ENCODE assay signal across 32 cellular contexts in the genomic region with DNA sequence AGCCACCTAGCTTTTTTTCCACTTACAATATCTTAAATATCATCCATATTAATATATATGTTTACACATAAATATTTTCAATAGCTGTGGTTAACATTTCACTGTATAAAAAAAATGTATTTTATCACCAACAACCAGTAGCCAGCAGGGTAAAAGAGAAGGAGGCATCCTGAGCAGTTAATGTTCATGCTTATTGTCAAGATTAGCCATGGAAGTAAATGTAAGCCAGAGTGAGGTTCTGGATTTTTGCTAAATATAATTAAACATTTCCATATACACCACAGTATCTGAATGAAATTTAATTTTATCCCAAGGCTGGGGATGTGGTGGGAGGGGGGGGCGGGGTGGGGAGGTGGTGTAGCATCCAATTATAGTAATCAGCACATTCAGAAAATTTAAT.
"Had no signal": no experiment of that assay in that cellular context is flagged by ENCODE, and none has a peak within 500 bp of the region (broad histone marks: within the 10 kb centered on the region; RNA-seq: fewer than 3 reads in every experiment).

No MANE protein-coding gene starts in this region.

- H3K27me3 Mint-ChIP-seq: activated B cell treated with CpG ODN at 0.5 μM for 24 hours; activated CD4-positive, alpha-beta memory T cell treated with anti-CD3 and anti-CD28 coated beads, Interleukin-2, amount 10 ng/mL, durations not matched to agents 7 days and 5 days; activated CD4-positive, alpha-beta T cell treated with anti-CD3 and anti-CD28 coated beads, Interleukin-2, amount 10 ng/mL, durations not matched to agents 7 days and 5 days; activated CD8-positive, alpha-beta memory T cell treated with anti-CD3 and anti-CD28 coated beads, Interleukin-2, amount 10 ng/mL, durations not matched to agents 7 days and 5 days; activated naive CD8-positive, alpha-beta T cell treated with anti-CD3 and anti-CD28 coated beads for 36 hours; activated T-cell treated with anti-CD3 and anti-CD28 coated beads, Interleukin-2, amount 50 U/mL, for 24 hours had no signal

- H3K4me1 ChIP-seq: adrenal gland, breast epithelium had no signal

- DNase-seq: activated B cell treated with CpG ODN at 0.5 μM for 24 hours; activated CD4-positive, alpha-beta memory T cell treated with anti-CD3 and anti-CD28 coated beads, Interleukin-2, amount 10 ng/mL, durations not matched to agents 7 days and 5 days; activated CD4-positive, alpha-beta T cell treated with anti-CD3 and anti-CD28 coated beads for 48 hours; activated CD4-positive, alpha-beta T cell treated with anti-CD3 and anti-CD28 coated beads, Interleukin-2, amount 10 ng/mL, durations not matched to agents 7 days and 5 days; activated CD4-positive, alpha-beta T cell treated with anti-CD3 and anti-CD28 coated beads, Interleukin-2, amount 50 U/mL, for 48 hours; activated CD4-positive, CD25-positive, alpha-beta regulatory T cell treated with anti-CD3 and anti-CD28 coated beads, Interleukin-2, amount 50 U/mL, for 72 hours; activated CD8-positive, alpha-beta memory T cell treated with anti-CD3 and anti-CD28 coated beads for 24 hours; activated CD8-positive, alpha-beta memory T cell treated with anti-CD3 and anti-CD28 coated beads, Interleukin-2, amount 10 ng/mL, durations not matched to agents 7 days and 5 days; activated CD8-positive, alpha-beta memory T cell treated with anti-CD3 and anti-CD28 coated beads, Interleukin-2, amount 50 U/mL, for 48 hours; activated CD8-positive, alpha-beta T cell treated with anti-CD3 and anti-CD28 coated beads, Interleukin-2, amount 10 ng/mL, durations not matched to agents 7 days and 5 days; activated effector memory CD4-positive, alpha-beta T cell treated with Interleukin-2 at 50 U/mL for 16 hours; activated gamma-delta T cell; activated naive CD4-positive, alpha-beta T cell treated with anti-CD3 and anti-CD28 coated beads for 36 hours; activated naive CD4-positive, alpha-beta T cell treated with anti-CD3 and anti-CD28 coated beads, Interleukin-2, amount 50 U/mL, for 16 hours; activated naive CD8-positive, alpha-beta T cell treated with anti-CD3 and anti-CD28 coated beads for 36 hours; activated T-cell treated with anti-CD3 and anti-CD28 coated beads, Interleukin-2, amount 50 U/mL, for 24 hours; activated T-cell treated with anti-CD3 and anti-CD28 coated beads, Interleukin-2, amount 50 U/mL, for 48 hours; adrenal gland; amniotic stem cell; aorta; body of pancreas; brain microvascular endothelial cell; central memory CD4-positive, alpha-beta T cell; T-helper 1 cell; T-helper 2 cell; T-helper 9 cell had no signal

- H3K4me1 Mint-ChIP-seq: activated B cell treated with CpG ODN at 0.5 μM for 24 hours; activated CD4-positive, alpha-beta memory T cell treated with anti-CD3 and anti-CD28 coated beads, Interleukin-2, amount 10 ng/mL, durations not matched to agents 7 days and 5 days; activated CD4-positive, alpha-beta T cell treated with anti-CD3 and anti-CD28 coated beads, Interleukin-2, amount 10 ng/mL, durations not matched to agents 7 days and 5 days; activated CD8-positive, alpha-beta memory T cell treated with anti-CD3 and anti-CD28 coated beads, Interleukin-2, amount 10 ng/mL, durations not matched to agents 7 days and 5 days; activated naive CD8-positive, alpha-beta T cell treated with anti-CD3 and anti-CD28 coated beads for 36 hours had no signal

- H3K36me3 Mint-ChIP-seq: activated CD8-positive, alpha-beta memory T cell treated with anti-CD3 and anti-CD28 coated beads, Interleukin-2, amount 10 ng/mL, durations not matched to agents 7 days and 5 days; activated naive CD4-positive, alpha-beta T cell treated with anti-CD3 and anti-CD28 coated beads, Interleukin-2, amount 50 U/mL, for 72 hours; activated naive CD8-positive, alpha-beta T cell treated with anti-CD3 and anti-CD28 coated beads for 36 hours had no signal

- H3K27ac Mint-ChIP-seq: activated B cell treated with CpG ODN at 0.5 μM for 24 hours; activated CD4-positive, alpha-beta memory T cell treated with anti-CD3 and anti-CD28 coated beads, Interleukin-2, amount 10 ng/mL, durations not matched to agents 7 days and 5 days; activated CD4-positive, alpha-beta T cell treated with anti-CD3 and anti-CD28 coated beads, Interleukin-2, amount 10 ng/mL, durations not matched to agents 7 days and 5 days; activated CD8-positive, alpha-beta memory T cell treated with anti-CD3 and anti-CD28 coated beads, Interleukin-2, amount 10 ng/mL, durations not matched to agents 7 days and 5 days; activated CD8-positive, alpha-beta T cell treated with anti-CD3 and anti-CD28 coated beads, Interleukin-2, amount 10 ng/mL, durations not matched to agents 7 days and 5 days; activated naive CD4-positive, alpha-beta T cell treated with anti-CD3 and anti-CD28 coated beads for 36 hours; activated naive CD4-positive, alpha-beta T cell treated with anti-CD3 and anti-CD28 coated beads, Interleukin-2, amount 50 U/mL, for 72 hours; activated naive CD8-positive, alpha-beta T cell treated with anti-CD3 and anti-CD28 coated beads for 36 hours; activated T-cell treated with anti-CD3 and anti-CD28 coated beads, Interleukin-2, amount 50 U/mL, for 24 hours; activated T-helper 2 cell treated with anti-CD3 and anti-CD28 coated beads, Interferon-gamma antibody, Interleukin-2, Interleukin-4, amounts not matched to agents 10 μg/mL and 5 μg/mL and 100 μg/mL, durations not matched to agents 14 hours and 24 hours and 36 hours; T-helper 1 cell treated with Interleukin-12 subunit alpha and Interleukin-12 subunit beta and Interleukin-4 antibody, amounts not matched to agents 30 μg/mL and 1 μg/mL, for 36 hours; T-helper 2 cell treated with Interferon-gamma antibody and Interleukin-4, amounts not matched to agents 5 μg/mL and 100 μg/mL, for 36 hours had no signal

- H3K36me3 ChIP-seq: brain microvascular endothelial cell, breast epithelium had no signal

- H3K27me3 ChIP-seq: adrenal gland, body of pancreas, brain microvascular endothelial cell, breast epithelium had no signal

- H3K4me3 Mint-ChIP-seq: activated B cell treated with CpG ODN at 0.5 μM for 24 hours; activated CD4-positive, alpha-beta memory T cell treated with anti-CD3 and anti-CD28 coated beads, Interleukin-2, amount 10 ng/mL, durations not matched to agents 7 days and 5 days; activated CD4-positive, alpha-beta T cell treated with anti-CD3 and anti-CD28 coated beads, Interleukin-2, amount 10 ng/mL, durations not matched to agents 7 days and 5 days; activated CD8-positive, alpha-beta memory T cell treated with anti-CD3 and anti-CD28 coated beads, Interleukin-2, amount 10 ng/mL, durations not matched to agents 7 days and 5 days; activated CD8-positive, alpha-beta T cell treated with anti-CD3 and anti-CD28 coated beads, Interleukin-2, amount 10 ng/mL, durations not matched to agents 7 days and 5 days; activated naive CD4-positive, alpha-beta T cell treated with anti-CD3 and anti-CD28 coated beads for 36 hours; activated naive CD8-positive, alpha-beta T cell treated with anti-CD3 and anti-CD28 coated beads for 36 hours; activated T-cell treated with anti-CD3 and anti-CD28 coated beads, Interleukin-2, amount 50 U/mL, for 24 hours; T-helper 1 cell treated with Interleukin-12 subunit alpha and Interleukin-12 subunit beta and Interleukin-4 antibody, amounts not matched to agents 30 μg/mL and 1 μg/mL, for 36 hours; T-helper 2 cell treated with Interferon-gamma antibody and Interleukin-4, amounts not matched to agents 5 μg/mL and 100 μg/mL, for 36 hours had no signal

- H3K4me3 ChIP-seq: adrenal gland, body of pancreas, breast epithelium had no signal

- H3K9me3 ChIP-seq: adrenal gland, body of pancreas, breast epithelium had no signal

- ATAC-seq: activated CD8-positive, alpha-beta memory T cell treated with anti-CD3 and anti-CD28 coated beads, Interleukin-2, amount 10 ng/mL, durations not matched to agents 7 days and 5 days; activated CD8-positive, alpha-beta T cell treated with anti-CD3 and anti-CD28 coated beads, Interleukin-2, amount 10 ng/mL, durations not matched to agents 7 days and 5 days; activated naive CD4-positive, alpha-beta T cell treated with anti-CD3 and anti-CD28 coated beads, Interleukin-2, amount 50 U/mL, for 72 hours; body of pancreas had no signal

- H3K27ac ChIP-seq: adrenal gland, body of pancreas, brain microvascular endothelial cell, breast epithelium, VCaP had no signal

- H3K9me3 Mint-ChIP-seq: activated B cell treated with CpG ODN at 0.5 μM for 24 hours; activated CD4-positive, alpha-beta memory T cell treated with anti-CD3 and anti-CD28 coated beads, Interleukin-2, amount 10 ng/mL, durations not matched to agents 7 days and 5 days; activated CD4-positive, alpha-beta T cell treated with anti-CD3 and anti-CD28 coated beads, Interleukin-2, amount 10 ng/mL, durations not matched to agents 7 days and 5 days; activated naive CD4-positive, alpha-beta T cell treated with anti-CD3 and anti-CD28 coated beads for 36 hours; activated naive CD8-positive, alpha-beta T cell treated with anti-CD3 and anti-CD28 coated beads for 36 hours; activated T-cell treated with anti-CD3 and anti-CD28 coated beads, Interleukin-2, amount 50 U/mL, for 24 hours; activated T-helper 2 cell treated with anti-CD3 and anti-CD28 coated beads, Interferon-gamma antibody, Interleukin-2, Interleukin-4, amounts not matched to agents 10 μg/mL and 5 μg/mL and 100 μg/mL, durations not matched to agents 14 hours and 24 hours and 36 hours; T-helper 1 cell treated with Interleukin-12 subunit alpha and Interleukin-12 subunit beta and Interleukin-4 antibody, amounts not matched to agents 30 μg/mL and 1 μg/mL, for 36 hours; T-helper 2 cell treated with Interferon-gamma antibody and Interleukin-4, amounts not matched to agents 5 μg/mL and 100 μg/mL, for 36 hours had no signal
